Comparison of ENCODE assay signal across 8 cellular contexts in genomic region chr15:40279437-40280141, GRCh38. TPM values are rescaled to one million over a fixed set of nuclear protein-coding genes. Genes with fewer than 3 reads are reported as not detected.
DNase-seq lines count a peak whose midpoint lies in the region; ATAC-seq lines count a peak whose summit lies in the region.

No MANE protein-coding gene starts in this region.

- H3K4me1 Mint-ChIP-seq in activated CD4-positive, alpha-beta memory T cell treated with anti-CD3 and anti-CD28 coated beads for 36 hours (ENCODE audit: low read depth): peaks cover 10% of the 10 kb centered on the region

- no peak overlapping the region for H3K4me3 Mint-ChIP-seq in activated CD4-positive, alpha-beta memory T cell treated with anti-CD3 and anti-CD28 coated beads for 36 hours

- ATAC-seq in GM21381 (IDR thresholded peaks at IDR 0.05; ENCODE audit: unreplicated experiment): no peak

- H3K9me3 Mint-ChIP-seq in activated CD4-positive, alpha-beta memory T cell treated with anti-CD3 and anti-CD28 coated beads for 36 hours: no peaks in the 10 kb centered on the region

- DNase-seq in NCI-H2081 (lab: John Stamatoyannopoulos, UW) (peak; percentile 32 to 40), NCI-H2081 treated with DMSO at 0.1 percent for 48 hours (lab: John Stamatoyannopoulos, UW) (no peak), NCI-H2107 treated with DMSO at 0.1 percent for 48 hours (lab: John Stamatoyannopoulos, UW; ENCODE audit: unreplicated experiment) (peak; percentile 61), medulla oblongata (ENCODE audit: extremely low spot score) (peak; percentile 63)
- peak; percentile 76 for DNase-seq in activated CD4-positive, alpha-beta memory T cell treated with anti-CD3 and anti-CD28 coated beads for 36 hours
- DNase-seq in effector CD4-positive, alpha-beta T cell: peak; percentile 65
- DNase-seq in stimulated activated CD8-positive, alpha-beta memory T cell treated with anti-CD3 and anti-CD28 coated beads, Interleukin-15, amount 100 ng/mL, for 48 hours (ENCODE audit: low read depth in 2 of 2): peak; percentile 34 to 38

- CTCF ChIA-PET in activated CD4-positive, alpha-beta memory T cell treated with anti-CD3 and anti-CD28 coated beads for 36 hours (lab: Charles Lee): interaction anchor here (0.6 to 9.9 kb wide), 56 partner anchors 9 to 494 kb away, joined by 3 to 500 read pairs (median 4); partner anchors contain the start of genes CCDC9B, INAFM2, KNSTRN and PAK6

- peaks cover 38% of the 10 kb centered on the region for H3K27me3 Mint-ChIP-seq in activated CD4-positive, alpha-beta memory T cell treated with anti-CD3 and anti-CD28 coated beads for 36 hours

- H3K36me3 Mint-ChIP-seq in activated CD4-positive, alpha-beta memory T cell treated with anti-CD3 and anti-CD28 coated beads for 36 hours: no peaks in the 10 kb centered on the region

- intact Hi-C loops in activated CD4-positive, alpha-beta memory T cell treated with anti-CD3 and anti-CD28 coated beads for 36 hours (cut with micrococcal nuclease): loop anchor here (1.0 to 10.0 kb wide), 6 partner anchors 31 to 595 kb away; partner anchors contain the start of genes BMF and INAFM2

- no peak overlapping the region for H3K27ac Mint-ChIP-seq in activated CD4-positive, alpha-beta memory T cell treated with anti-CD3 and anti-CD28 coated beads for 36 hours

- POLR2A ChIA-PET in activated CD4-positive, alpha-beta memory T cell treated with anti-CD3 and anti-CD28 coated beads for 36 hours (lab: Charles Lee): no interaction called here

RNA-seq across cellular contexts. Expression of gene ANKRD63, which starts 3.3 kb away (rescaled TPM):
- total RNA-seq in activated CD4-positive, alpha-beta memory T cell treated with anti-CD3 and anti-CD28 coated beads for 36 hours: not detected

RNA-seq across cellular contexts. Expression of gene PLCB2, which starts 28.1 kb away (rescaled TPM):
- total RNA-seq in activated CD4-positive, alpha-beta memory T cell treated with anti-CD3 and anti-CD28 coated beads for 36 hours: 10 to 100 TPM; 65.3 to 70.7 TPM

RNA-seq across cellular contexts. Expression of gene PAK6, which starts 40.7 kb away (rescaled TPM):
- under 1 TPM; 0.69 to 0.73 TPM for total RNA-seq in activated CD4-positive, alpha-beta memory T cell treated with anti-CD3 and anti-CD28 coated beads for 36 hours

RNA-seq across cellular contexts. Expression of gene INAFM2, which starts 43.9 kb away (rescaled TPM):
- total RNA-seq in activated CD4-positive, alpha-beta memory T cell treated with anti-CD3 and anti-CD28 coated beads for 36 hours: 1 to 10 TPM; 6.7 to 7.4 TPM
